Comparison of ENCODE assay signal across 29 cellular contexts in the genomic region with DNA sequence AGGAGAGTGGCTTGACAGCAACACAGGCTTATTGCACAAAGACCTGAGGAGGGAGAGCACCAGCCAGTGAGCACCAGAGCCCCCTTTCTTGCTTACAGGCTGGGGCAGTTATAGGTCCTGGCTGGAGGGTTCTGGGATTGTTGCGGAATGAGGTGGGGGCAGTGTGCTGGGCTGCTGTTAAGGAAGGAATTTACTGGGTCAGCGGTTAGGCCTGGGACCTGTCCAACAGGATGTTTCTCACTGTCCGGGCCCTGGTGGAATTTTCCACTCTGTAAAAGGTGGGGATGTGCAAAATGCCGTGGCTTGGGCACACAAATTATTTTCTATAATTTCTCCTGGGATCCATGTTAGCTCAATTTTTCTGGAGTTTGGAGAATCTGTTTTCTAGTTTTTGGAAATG.
DNase-seq lines count a peak whose midpoint lies in the region; ATAC-seq and TF ChIP-seq lines count a peak whose summit lies in the region.
"Had no signal": no experiment of that assay in that cellular context is flagged by ENCODE, and none has a peak within 500 bp of the region (broad histone marks: within the 10 kb centered on the region; RNA-seq: fewer than 3 reads in every experiment).

No MANE protein-coding gene starts in this region.

- no peak overlapping the region for H3K4me3 ChIP-seq in fibroblast of mammary gland (ENCODE audit: control insufficient read depth, low read depth, low read length)
- H3K4me3 ChIP-seq: K562, lung, mucosa of descending colon, SK-N-MC, vagina had no signal

- ATAC-seq in Right ventricle myocardium inferior (peak; percentile 8), Right ventricle myocardium superior (ENCODE audit: poor library complexity) (no peak), HG02763 (IDR thresholded peaks at IDR 0.05; ENCODE audit: unreplicated experiment) (no peak), HG03460 (IDR thresholded peaks at IDR 0.05; ENCODE audit: unreplicated experiment) (no peak)
- ATAC-seq: activated CD4-positive, alpha-beta T cell treated with anti-CD3 and anti-CD28 coated beads for 36 hours; K562; mucosa of descending colon; right cardiac atrium; stimulated activated naive B cell treated with anti-CD40 and anti-IgM and Interleukin-4, amounts not matched to agents 10 μg/mL and 1 μg/mL and 100 μg/mL, for 72 hours had no signal

- intact Hi-C loops in Right ventricle myocardium inferior (cut with DNase I) (no loop called here), Right ventricle myocardium superior (cut with DNase I) (no loop called here)

- no peak for TF ChIP-seq CTCF in fibroblast of mammary gland (conservative IDR thresholded peaks at IDR 0.05; ENCODE audit: control insufficient read depth, insufficient read depth, low read depth, low read length)

- DNase-seq in Right ventricle myocardium inferior (ENCODE audit: missing footprints), result no peak
- DNase-seq in Right ventricle myocardium superior, result no peak
- peak; percentile 22 for DNase-seq in fibroblast of mammary gland (ENCODE audit: low read depth)
- peak; percentile 41 for DNase-seq in mucosa of gallbladder (ENCODE audit: low spot score)
- no peak for DNase-seq in SHP77 (lab: John Stamatoyannopoulos, UW)
- DNase-seq in activated CD4-positive, alpha-beta T cell treated with anti-CD3 and anti-CD28 coated beads for 4 hours, result no peak
- DNase-seq: activated CD4-positive, alpha-beta T cell treated with anti-CD3 and anti-CD28 coated beads for 36 hours; activated effector memory CD4-positive, alpha-beta T cell treated with Interleukin-2 at 50 U/mL for 16 hours; activated naive CD8-positive, alpha-beta T cell treated with anti-CD3 and anti-CD28 coated beads for 36 hours; activated T-cell treated with anti-CD3 and anti-CD28 coated beads for 4 hours; CD8-positive, alpha-beta memory T cell; central memory CD4-positive, alpha-beta T cell; dermis blood vessel endothelial cell; HCEC 1CT; mucosa of descending colon; NCI-H1436; NCI-H2081 treated with DMSO at 0.1 percent for 48 hours; NCI-H82; nephron progenitor cell; right cardiac atrium; RPMI8226; stimulated activated naive B cell treated with anti-CD40 and anti-IgM and Interleukin-4, amounts not matched to agents 10 μg/mL and 1 μg/mL and 100 μg/mL, for 72 hours; T-helper 2 cell had no signal

Comparison
In these comparisons a context has a peak if more than half of its experiments do, and no peak if none do; other contexts are left out.
1. DNase-seq: peak in fibroblast of mammary gland (single experiment) and mucosa of gallbladder (single experiment); none in Right ventricle myocardium inferior (single experiment), Right ventricle myocardium superior (single experiment), SHP77 (0 of 2) and activated CD4-positive, alpha-beta T cell treated with anti-CD3 and anti-CD28 coated beads for 4 hours (0 of 2).